Comparison of ENCODE assay signal across 8 cellular contexts in genomic region chr7:114921636-114922150, GRCh38. TPM values are rescaled to one million over a fixed set of nuclear protein-coding genes. Genes with fewer than 3 reads are reported as not detected.
A peak's percentile ranks its signal among the peaks of the same experiment; 100 is the strongest.
DNase-seq lines count a peak whose midpoint lies in the region; TF ChIP-seq lines count a peak whose summit lies in the region.

TSS of gene MDFIC (plus strand) at chr7:114922094. CDS start at chr7:114923034, 940 bp downstream.

- peak within 1 kb of the TSS; percentile 88 for H3K4me2 ChIP-seq in trophoblast cell (ENCODE audit: low read length)

- no peak for TF ChIP-seq CTCF in cardiac muscle cell (IDR thresholded peaks at IDR 0.05; ENCODE audit: low read depth, low read length)

- peaks cover 6% of the 10 kb centered on the region for H3K79me2 ChIP-seq in trophoblast cell (ENCODE audit: control insufficient read depth, insufficient read depth, low read length, poor library complexity)

- H2AFZ ChIP-seq in trophoblast cell (ENCODE audit: insufficient read depth, low read length, poor library complexity): peak within 1 kb of the TSS; percentile 24

- peak within 1 kb of the TSS; percentile 82 for H2BK120ac ChIP-seq in trophoblast cell (ENCODE audit: insufficient read depth, low read length, poor library complexity)

- H3K27me3 ChIP-seq in cardiac muscle cell (no peaks in the 10 kb centered on the region), trophoblast cell (ENCODE audit: insufficient read depth, low read length) (no peaks in the 10 kb centered on the region)

- peak within 1 kb of the TSS; percentile 82 for H3K9ac ChIP-seq in trophoblast cell (ENCODE audit: low read length)

- no peaks in the 10 kb centered on the region for H3K36me3 ChIP-seq in cardiac muscle cell
- no peaks in the 10 kb centered on the region for H3K36me3 ChIP-seq in trophoblast cell (ENCODE audit: control insufficient read depth in 1 of 2, insufficient read depth in 2 of 2, low read length in 2 of 2)

- peak within 1 kb of the TSS; percentile 74 for H2BK5ac ChIP-seq in trophoblast cell (ENCODE audit: low read depth, low read length, poor library complexity)

- no peaks in the 10 kb centered on the region for H3K9me3 ChIP-seq in cardiac muscle cell (ENCODE audit: low read depth)
- no peaks in the 10 kb centered on the region for H3K9me3 ChIP-seq in trophoblast cell (ENCODE audit: insufficient read depth, low read depth, low read length)

- WGBS in trophoblast cell (ENCODE audit: extremely low coverage, insufficient coverage, insufficient read length): no CpG with 5 or more reads among the region's 21 CpGs

- peaks cover 13% of the 10 kb centered on the region for H3K79me1 ChIP-seq in trophoblast cell (ENCODE audit: low read length)

- H3K23ac ChIP-seq in trophoblast cell (ENCODE audit: low read length): no peak within 1 kb of the TSS

- no peak within 1 kb of the TSS for H3K27ac ChIP-seq in cardiac muscle cell
- peak within 1 kb of the TSS; percentile 46 for H3K27ac ChIP-seq in trophoblast cell (ENCODE audit: low read depth, low read length)

- peak within 1 kb of the TSS; percentile 87 for H4K91ac ChIP-seq in trophoblast cell (ENCODE audit: low read depth, low read length)

- H4K8ac ChIP-seq in trophoblast cell (ENCODE audit: low read depth, low read length): peak within 1 kb of the TSS; percentile 91

- no peak within 1 kb of the TSS for H2AK5ac ChIP-seq in trophoblast cell (ENCODE audit: low read length)

- H3K18ac ChIP-seq in trophoblast cell (ENCODE audit: low read length): peak within 1 kb of the TSS; percentile 97

- peak within 1 kb of the TSS; percentile 60 for H3K4ac ChIP-seq in trophoblast cell (ENCODE audit: low read depth, low read length)

- H2BK12ac ChIP-seq in trophoblast cell (ENCODE audit: low read length): peak within 1 kb of the TSS; percentile 76

- H3K4me1 ChIP-seq in cardiac muscle cell (ENCODE audit: low read depth) (peaks cover 9% of the 10 kb centered on the region), trophoblast cell (ENCODE audit: control insufficient read depth in 1 of 2, insufficient read depth in 2 of 2, low read length in 2 of 2) (peaks cover 0 to 3% of the 10 kb centered on the region in 2 experiments)

- H3K4me3 ChIP-seq in cardiac muscle cell (peak within 1 kb of the TSS; percentile 92), trophoblast cell (ENCODE audit: low read depth, low read length) (peak within 1 kb of the TSS; percentile 84)

- peak within 1 kb of the TSS; percentile 79 for H3K14ac ChIP-seq in trophoblast cell (ENCODE audit: low read length)

- peak within 1 kb of the TSS; percentile 94 for H4K12ac ChIP-seq in trophoblast cell (ENCODE audit: low read depth, low read length)

- peak; percentile 54 for DNase-seq in stimulated activated naive CD4-positive, alpha-beta T cell treated with Interleukin-2 at 50 U/mL for 16 hours (lab: John Stamatoyannopoulos, UW)
- DNase-seq in stimulated activated naive CD4-positive, alpha-beta T cell (lab: John Stamatoyannopoulos, UW): no peak
- DNase-seq in activated effector memory CD4-positive, alpha-beta T cell treated with anti-CD3 and anti-CD28 coated beads, Interleukin-2, amount 50 U/mL, for 16 hours: peak; percentile 81
- DNase-seq in cardiac muscle cell (ENCODE audit: low read depth in 1 of 2, low spot score in 1 of 2) (peak in 1 of 2 donors; percentile 47), trophoblast cell (no peak), SKM-1 treated with dmso at 0.1 percent for 144 hours (lab: John Stamatoyannopoulos, UW; ENCODE audit: unreplicated experiment) (no peak), DMS79 (lab: John Stamatoyannopoulos, UW) (no peak), NCI-H345 treated with DMSO at 0.1 percent for 48 hours (lab: John Stamatoyannopoulos, UW; ENCODE audit: unreplicated experiment) (no peak)

RNA-seq across cellular contexts. Expression of gene MDFIC, which starts in this region (rescaled TPM):
- total RNA-seq in cardiac muscle cell: 7.1 and 11.6 TPM in 2 replicates
- 11.7 and 15.2 TPM in 2 replicates for polyA plus RNA-seq in cardiac muscle cell
- 11.1 and 11.3 TPM in 2 replicates for polyA plus RNA-seq in trophoblast cell (2013)

Comparison
In these comparisons a context has a peak if more than half of its experiments do, and no peak if none do; other contexts are left out.
1. DNase-seq: peak in stimulated activated naive CD4-positive, alpha-beta T cell treated with Interleukin-2 at 50 U/mL for 16 hours (single experiment) and activated effector memory CD4-positive, alpha-beta T cell treated with anti-CD3 and anti-CD28 coated beads, Interleukin-2, amount 50 U/mL, for 16 hours (single experiment); none in stimulated activated naive CD4-positive, alpha-beta T cell (0 of 6), trophoblast cell (0 of 2), SKM-1 treated with dmso at 0.1 percent for 144 hours (single experiment), DMS79 (single experiment) and NCI-H345 treated with DMSO at 0.1 percent for 48 hours (single experiment).